Comparison of ENCODE assay signal across 23 cellular contexts in the genomic region with DNA sequence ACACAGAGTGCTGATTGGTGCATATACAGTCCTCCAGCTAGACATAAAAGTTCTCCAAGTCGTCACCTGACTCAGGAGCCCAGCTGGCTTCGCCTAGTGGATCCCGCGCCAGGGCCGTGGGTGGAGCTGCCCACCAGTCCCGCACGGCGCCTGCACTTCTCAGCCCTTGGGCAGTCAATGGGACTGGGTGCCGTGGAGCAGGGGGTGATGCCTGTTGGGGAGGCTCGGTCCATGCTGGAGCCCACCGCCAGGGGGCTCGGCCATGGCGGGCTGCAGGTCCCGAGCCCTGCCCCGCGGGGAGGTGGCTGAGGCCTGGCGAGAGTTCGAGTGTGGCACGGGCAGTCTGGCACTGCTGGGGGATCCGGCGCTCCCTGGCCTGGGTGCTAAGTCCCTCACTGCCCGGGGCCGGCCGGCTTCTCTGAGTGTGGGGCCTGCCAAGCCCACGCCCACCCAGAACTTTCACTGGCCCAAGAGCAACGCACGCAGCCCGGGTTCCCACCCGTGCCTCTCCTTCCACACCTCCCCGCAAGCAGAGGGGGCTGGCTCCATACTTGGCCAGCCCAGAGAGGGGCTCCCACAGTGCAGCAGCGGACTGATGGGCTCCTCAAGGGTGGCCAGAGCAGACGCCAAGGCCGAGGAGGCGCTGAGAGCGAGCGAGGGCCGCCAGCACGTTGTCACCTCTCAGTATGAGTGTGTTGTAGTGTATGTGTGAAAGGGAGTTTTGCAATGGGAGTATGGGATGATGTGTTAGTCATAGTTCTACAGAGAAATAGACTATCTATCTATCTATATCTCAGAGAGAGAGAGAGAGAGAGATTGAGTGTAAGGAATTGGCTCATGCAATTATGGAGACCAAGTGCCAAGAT.
DNase-seq lines count a peak whose midpoint lies in the region; ATAC-seq and TF ChIP-seq lines count a peak whose summit lies in the region.
"Had no signal": no experiment of that assay in that cellular context is flagged by ENCODE, and none has a peak within 500 bp of the region (broad histone marks: within the 10 kb centered on the region; RNA-seq: fewer than 3 reads in every experiment).

No MANE protein-coding gene starts in this region.

- H3K4me3 Mint-ChIP-seq in activated naive CD8-positive, alpha-beta T cell treated with anti-CD3 and anti-CD28 coated beads, Interleukin-2, amount 50 U/mL, for 24 hours, result no peak overlapping the region
- no peak overlapping the region for H3K4me3 Mint-ChIP-seq in activated naive CD8-positive, alpha-beta T cell treated with anti-CD3 and anti-CD28 coated beads for 36 hours
- H3K4me3 Mint-ChIP-seq in T-helper 2 cell treated with Interferon-gamma antibody and Interleukin-4, amounts not matched to agents 5 μg/mL and 100 μg/mL, for 36 hours, result no peak overlapping the region
- no peak overlapping the region for H3K4me3 Mint-ChIP-seq in activated T-cell treated with anti-CD3 and anti-CD28 coated beads, Interleukin-2, amount 50 U/mL, for 4 hours
- H3K4me3 Mint-ChIP-seq: CD4-positive, alpha-beta memory T cell had no signal

- intact Hi-C loops in sciatic nerve (cut with DNase I), result no loop called here

- peak overlapping the region; percentile 31 for H3K27ac Mint-ChIP-seq in activated naive CD8-positive, alpha-beta T cell treated with anti-CD3 and anti-CD28 coated beads, Interleukin-2, amount 50 U/mL, for 24 hours
- H3K27ac Mint-ChIP-seq in activated naive CD8-positive, alpha-beta T cell treated with anti-CD3 and anti-CD28 coated beads for 36 hours, result no peak overlapping the region
- H3K27ac Mint-ChIP-seq in T-helper 2 cell treated with Interferon-gamma antibody and Interleukin-4, amounts not matched to agents 5 μg/mL and 100 μg/mL, for 36 hours, result no peak overlapping the region
- H3K27ac Mint-ChIP-seq: CD4-positive, alpha-beta memory T cell had no signal

- peaks cover 9% of the 10 kb centered on the region for H3K36me3 Mint-ChIP-seq in activated naive CD8-positive, alpha-beta T cell treated with anti-CD3 and anti-CD28 coated beads, Interleukin-2, amount 50 U/mL, for 24 hours (ENCODE audit: low read depth)
- H3K36me3 Mint-ChIP-seq in activated naive CD8-positive, alpha-beta T cell treated with anti-CD3 and anti-CD28 coated beads for 36 hours, result peaks cover 14% of the 10 kb centered on the region
- H3K36me3 Mint-ChIP-seq in T-helper 2 cell treated with Interferon-gamma antibody and Interleukin-4, amounts not matched to agents 5 μg/mL and 100 μg/mL, for 36 hours (ENCODE audit: low read depth), result no peaks in the 10 kb centered on the region
- no peaks in the 10 kb centered on the region for H3K36me3 Mint-ChIP-seq in activated T-cell treated with anti-CD3 and anti-CD28 coated beads, Interleukin-2, amount 50 U/mL, for 4 hours (ENCODE audit: insufficient read depth)
- H3K36me3 Mint-ChIP-seq: CD4-positive, alpha-beta memory T cell had no signal

- peaks cover 15% of the 10 kb centered on the region for H3K9me3 Mint-ChIP-seq in activated naive CD8-positive, alpha-beta T cell treated with anti-CD3 and anti-CD28 coated beads, Interleukin-2, amount 50 U/mL, for 24 hours
- H3K9me3 Mint-ChIP-seq in activated naive CD8-positive, alpha-beta T cell treated with anti-CD3 and anti-CD28 coated beads for 36 hours, result peaks cover 4% of the 10 kb centered on the region
- H3K9me3 Mint-ChIP-seq in T-helper 2 cell treated with Interferon-gamma antibody and Interleukin-4, amounts not matched to agents 5 μg/mL and 100 μg/mL, for 36 hours, result no peaks in the 10 kb centered on the region
- no peaks in the 10 kb centered on the region for H3K9me3 Mint-ChIP-seq in activated T-cell treated with anti-CD3 and anti-CD28 coated beads, Interleukin-2, amount 50 U/mL, for 4 hours

- no peak overlapping the region for H3K4me3 ChIP-seq in epithelial cell of esophagus (ENCODE audit: low read length)
- H3K4me3 ChIP-seq: A549, BLaER1 had no signal

- H3K4me1 Mint-ChIP-seq in activated naive CD8-positive, alpha-beta T cell treated with anti-CD3 and anti-CD28 coated beads, Interleukin-2, amount 50 U/mL, for 24 hours, result peaks cover 12% of the 10 kb centered on the region
- H3K4me1 Mint-ChIP-seq in activated naive CD8-positive, alpha-beta T cell treated with anti-CD3 and anti-CD28 coated beads for 36 hours, result peaks cover 21% of the 10 kb centered on the region
- H3K4me1 Mint-ChIP-seq in T-helper 2 cell treated with Interferon-gamma antibody and Interleukin-4, amounts not matched to agents 5 μg/mL and 100 μg/mL, for 36 hours (ENCODE audit: low read depth), result no peaks in the 10 kb centered on the region
- peaks cover 4% of the 10 kb centered on the region for H3K4me1 Mint-ChIP-seq in activated T-cell treated with anti-CD3 and anti-CD28 coated beads, Interleukin-2, amount 50 U/mL, for 4 hours (ENCODE audit: low read depth)
- H3K4me1 Mint-ChIP-seq: CD4-positive, alpha-beta memory T cell had no signal

- DNase-seq in activated naive CD8-positive, alpha-beta T cell treated with anti-CD3 and anti-CD28 coated beads, Interleukin-2, amount 50 U/mL, for 24 hours, result no peak
- no peak for DNase-seq in activated naive CD8-positive, alpha-beta T cell treated with anti-CD3 and anti-CD28 coated beads for 36 hours
- DNase-seq in epithelial cell of esophagus (ENCODE audit: low read depth) (peak; percentile 15), sciatic nerve (ENCODE audit: low spot score) (no peak), NCI-H2171 (lab: John Stamatoyannopoulos, UW) (no peak)
- DNase-seq in T-helper 2 cell treated with Interferon-gamma antibody and Interleukin-4, amounts not matched to agents 5 μg/mL and 100 μg/mL, for 36 hours (ENCODE audit: low spot score), result no peak
- no peak for DNase-seq in activated T-cell treated with anti-CD3 and anti-CD28 coated beads, Interleukin-2, amount 50 U/mL, for 4 hours
- DNase-seq: DMS153, GDM1, KG1, MV-4-11, NCI-H1694 treated with DMSO at 0.1 percent for 48 hours, NCI-H2107, NCI-H2227 treated with DMSO at 0.1 percent for 48 hours, NCI-H510A treated with DMSO at 0.1 percent for 48 hours, NCI-H82, PC-3, RPMI8226, SHP77 treated with DMSO at 0.1 percent for 48 hours had no signal

- TF ChIP-seq CTCF in epithelial cell of esophagus (IDR thresholded peaks at IDR 0.05; ENCODE audit: insufficient read depth, low read depth, low read length, missing control alignments), result no peak

- no peaks in the 10 kb centered on the region for H3K27me3 Mint-ChIP-seq in activated naive CD8-positive, alpha-beta T cell treated with anti-CD3 and anti-CD28 coated beads, Interleukin-2, amount 50 U/mL, for 24 hours
- no peaks in the 10 kb centered on the region for H3K27me3 Mint-ChIP-seq in activated naive CD8-positive, alpha-beta T cell treated with anti-CD3 and anti-CD28 coated beads for 36 hours
- no peaks in the 10 kb centered on the region for H3K27me3 Mint-ChIP-seq in T-helper 2 cell treated with Interferon-gamma antibody and Interleukin-4, amounts not matched to agents 5 μg/mL and 100 μg/mL, for 36 hours (ENCODE audit: low read depth)
- no peaks in the 10 kb centered on the region for H3K27me3 Mint-ChIP-seq in activated T-cell treated with anti-CD3 and anti-CD28 coated beads, Interleukin-2, amount 50 U/mL, for 4 hours (ENCODE audit: low read depth)
- H3K27me3 Mint-ChIP-seq: CD4-positive, alpha-beta memory T cell had no signal

- ATAC-seq in activated naive CD8-positive, alpha-beta T cell treated with anti-CD3 and anti-CD28 coated beads, Interleukin-2, amount 50 U/mL, for 24 hours, result peak; percentile 33
- ATAC-seq in GM18520 (IDR thresholded peaks at IDR 0.05; ENCODE audit: unreplicated experiment), result peak; percentile 36
- peak; percentile 20 for ATAC-seq in sciatic nerve
- ATAC-seq in activated T-cell treated with anti-CD3 and anti-CD28 coated beads, Interleukin-2, amount 50 U/mL, for 4 hours, result no peak
- ATAC-seq: A549, PC-3 had no signal

Comparison
In these comparisons a context has a peak if more than half of its experiments do, and no peak if none do; other contexts are left out.
1. ATAC-seq: peak in activated naive CD8-positive, alpha-beta T cell treated with anti-CD3 and anti-CD28 coated beads, Interleukin-2, amount 50 U/mL, for 24 hours (single experiment), GM18520 (single experiment) and sciatic nerve (single experiment); none in activated T-cell treated with anti-CD3 and anti-CD28 coated beads, Interleukin-2, amount 50 U/mL, for 4 hours (0 of 2).